Comparison of ENCODE assay signal across 12 cellular contexts in genomic region chr3:189316296-189317019, GRCh38.
DNase-seq lines count a peak whose midpoint lies in the region; ATAC-seq and TF ChIP-seq lines count a peak whose summit lies in the region.
"Had no signal": no experiment of that assay in that cellular context is flagged by ENCODE, and none has a peak within 500 bp of the region (broad histone marks: within the 10 kb centered on the region; RNA-seq: fewer than 3 reads in every experiment).

No MANE protein-coding gene starts in this region.

- peaks cover 20% of the 10 kb centered on the region for H3K36me3 Mint-ChIP-seq in activated CD4-positive, alpha-beta T cell treated with anti-CD3 and anti-CD28 coated beads, Interleukin-2, amount 10 ng/mL, durations not matched to agents 7 days and 5 days (ENCODE audit: low read depth)
- H3K36me3 Mint-ChIP-seq: brain had no signal

- CTCF ChIA-PET in activated CD4-positive, alpha-beta T cell treated with anti-CD3 and anti-CD28 coated beads, Interleukin-2, amount 10 ng/mL, durations not matched to agents 7 days and 5 days (lab: Charles Lee): no interaction called here
- CTCF ChIA-PET in A673 (lab: Charles Lee): no interaction called here

- H3K4me3 ChIP-seq in transverse colon (no peak overlapping the region), A673 (ENCODE audit: low read depth, low read length, poor library complexity, severe bottlenecking) (no peak overlapping the region), suprapubic skin (no peak overlapping the region)

- H3K4me1 ChIP-seq in foreskin keratinocyte: peaks cover 22% of the 10 kb centered on the region
- peaks cover 0 to 18% (median 11%) of the 10 kb centered on the region in 4 donors for H3K4me1 ChIP-seq in transverse colon
- H3K4me1 ChIP-seq in A673 (ENCODE audit: insufficient read depth, low read length, poor library complexity, severe bottlenecking): peaks cover 3% of the 10 kb centered on the region
- H3K4me1 ChIP-seq in suprapubic skin: peaks cover 7% of the 10 kb centered on the region

- DNase-seq in activated CD4-positive, alpha-beta T cell treated with anti-CD3 and anti-CD28 coated beads, Interleukin-2, amount 10 ng/mL, durations not matched to agents 7 days and 5 days: no peak
- no peak for DNase-seq in activated CD4-positive, alpha-beta T cell treated with anti-CD3 and anti-CD28 coated beads for 1 hour
- DNase-seq in NCI-H2196 treated with DMSO at 0.1 percent for 48 hours (lab: John Stamatoyannopoulos, UW; ENCODE audit: unreplicated experiment) (peak; percentile 99), foreskin keratinocyte (peak in 1 of 2 donors; percentile 76), transverse colon (peak; percentile 65), A673 (ENCODE audit: low spot score) (no peak), Right ventricle myocardium inferior (ENCODE audit: missing footprints) (no peak), suprapubic skin (ENCODE audit: low spot score in 2 of 2) (no peak)
- DNase-seq: activated T-cell treated with anti-CD3 and anti-CD28 coated beads, Interleukin-2, amount 50 U/mL, for 4 hours; NCI-H446 had no signal

- intact Hi-C loops in transverse colon (cut with DNase I; ENCODE audit: low total_unique reads) (no loop called here), A673 (cut with micrococcal nuclease; ENCODE audit: unreplicated experiment) (no loop called here), Right ventricle myocardium inferior (cut with DNase I) (no loop called here)

- TF ChIP-seq EP300 in transverse colon (IDR thresholded peaks at IDR 0.05; ENCODE audit: low read depth) (no peak), suprapubic skin (IDR thresholded peaks at IDR 0.05) (no peak)

- H3K27me3 Mint-ChIP-seq in activated CD4-positive, alpha-beta T cell treated with anti-CD3 and anti-CD28 coated beads, Interleukin-2, amount 10 ng/mL, durations not matched to agents 7 days and 5 days: peaks cover 2% of the 10 kb centered on the region

- H3K27ac ChIP-seq in foreskin keratinocyte: no peak overlapping the region
- peak overlapping the region; percentile 33 to 72 (median 58) for H3K27ac ChIP-seq in transverse colon
- H3K27ac ChIP-seq in A673 (ENCODE audit: low read depth, low read length, poor library complexity, severe bottlenecking): no peak overlapping the region
- H3K27ac ChIP-seq in suprapubic skin: no peak overlapping the region

- H3K9me3 Mint-ChIP-seq in activated CD4-positive, alpha-beta T cell treated with anti-CD3 and anti-CD28 coated beads, Interleukin-2, amount 10 ng/mL, durations not matched to agents 7 days and 5 days: peaks cover 15% of the 10 kb centered on the region
- H3K9me3 Mint-ChIP-seq: activated T-cell treated with anti-CD3 and anti-CD28 coated beads, Interleukin-2, amount 50 U/mL, for 4 hours; stimulated activated memory B cell treated with anti-CD40 and anti-IgM and Interleukin-4, amounts not matched to agents 10 μg/mL and 1 μg/mL and 100 μg/mL, for 72 hours had no signal

- POLR2A ChIA-PET in activated CD4-positive, alpha-beta T cell treated with anti-CD3 and anti-CD28 coated beads, Interleukin-2, amount 10 ng/mL, durations not matched to agents 7 days and 5 days (lab: Charles Lee): no interaction called here
- POLR2A ChIA-PET in A673 (lab: Charles Lee; ENCODE audit: low non-redundant PET): no interaction called here

- in situ Hi-C loops in transverse colon (cut with MboI; ENCODE audit: low pct_ligation_motif_present in 1 of 4, low pct_unique_long_range_greater_than_20kb in 1 of 4, low sequenced_read_pairs in 3 of 4): no loop called here

- TF ChIP-seq CTCF in foreskin keratinocyte (conservative IDR thresholded peaks at IDR 0.05) (no peak), transverse colon (IDR thresholded peaks at IDR 0.05) (peak in 1 of 5 experiments; percentile 23), A673 (conservative IDR thresholded peaks at IDR 0.05; ENCODE audit: low read depth, low read length) (no peak), suprapubic skin (IDR thresholded peaks at IDR 0.05) (no peak)

- H3K27ac Mint-ChIP-seq in activated CD4-positive, alpha-beta T cell treated with anti-CD3 and anti-CD28 coated beads, Interleukin-2, amount 10 ng/mL, durations not matched to agents 7 days and 5 days: peak overlapping the region; percentile 70
- H3K27ac Mint-ChIP-seq: brain; stimulated activated memory B cell treated with anti-CD40 and anti-IgM and Interleukin-4, amounts not matched to agents 10 μg/mL and 1 μg/mL and 100 μg/mL, for 72 hours had no signal

- no peak overlapping the region for H3K4me3 Mint-ChIP-seq in activated CD4-positive, alpha-beta T cell treated with anti-CD3 and anti-CD28 coated beads, Interleukin-2, amount 10 ng/mL, durations not matched to agents 7 days and 5 days
- H3K4me3 Mint-ChIP-seq: activated T-cell treated with anti-CD3 and anti-CD28 coated beads, Interleukin-2, amount 50 U/mL, for 4 hours; brain; stimulated activated memory B cell treated with anti-CD40 and anti-IgM and Interleukin-4, amounts not matched to agents 10 μg/mL and 1 μg/mL and 100 μg/mL, for 72 hours had no signal

- no peaks in the 10 kb centered on the region for H3K9me3 ChIP-seq in transverse colon
- no peaks in the 10 kb centered on the region for H3K9me3 ChIP-seq in A673 (ENCODE audit: low read depth, low read length, poor library complexity, severe bottlenecking)
- no peaks in the 10 kb centered on the region for H3K9me3 ChIP-seq in suprapubic skin

- 49 to 50% methylated on average over 4 to 6 of the region's 6 CpGs for WGBS in transverse colon (ENCODE audit: low coverage in 1 of 2), 2 donors
- 68% methylated on average over 6 of the region's 6 CpGs for WGBS in suprapubic skin

- TF ChIP-seq POLR2A in transverse colon (IDR thresholded peaks at IDR 0.05) (no peak), suprapubic skin (IDR thresholded peaks at IDR 0.05) (no peak)

- BruUV-seq in A673 (replicated peaks; lab: Mats Ljungman, UMichigan): no TSS peak

- peak; percentile 87 for ATAC-seq in foreskin keratinocyte
- no peak for ATAC-seq in Right ventricle myocardium inferior
- ATAC-seq: activated T-cell treated with anti-CD3 and anti-CD28 coated beads, Interleukin-2, amount 50 U/mL, for 4 hours; stimulated activated memory B cell treated with anti-CD40 and anti-IgM and Interleukin-4, amounts not matched to agents 10 μg/mL and 1 μg/mL and 100 μg/mL, for 72 hours had no signal

- H3K27me3 ChIP-seq in foreskin keratinocyte: peaks cover 3% of the 10 kb centered on the region
- H3K27me3 ChIP-seq in transverse colon: no peaks in the 10 kb centered on the region
- no peaks in the 10 kb centered on the region for H3K27me3 ChIP-seq in A673 (replicated peaks; ENCODE audit: insufficient read depth, low read depth, low read length, poor library complexity)
- H3K27me3 ChIP-seq in suprapubic skin: no peaks in the 10 kb centered on the region

- no peaks in the 10 kb centered on the region for H3K36me3 ChIP-seq in transverse colon
- H3K36me3 ChIP-seq in A673 (ENCODE audit: insufficient read depth, low read length, poor library complexity, severe bottlenecking): no peaks in the 10 kb centered on the region
- H3K36me3 ChIP-seq in suprapubic skin: no peaks in the 10 kb centered on the region

- peaks cover 43% of the 10 kb centered on the region for H3K4me1 Mint-ChIP-seq in activated CD4-positive, alpha-beta T cell treated with anti-CD3 and anti-CD28 coated beads, Interleukin-2, amount 10 ng/mL, durations not matched to agents 7 days and 5 days
- H3K4me1 Mint-ChIP-seq: stimulated activated memory B cell treated with anti-CD40 and anti-IgM and Interleukin-4, amounts not matched to agents 10 μg/mL and 1 μg/mL and 100 μg/mL, for 72 hours had no signal

Comparison
In these comparisons a context has a peak if more than half of its experiments do, and no peak if none do; other contexts are left out.
1. DNase-seq: peak in NCI-H2196 treated with DMSO at 0.1 percent for 48 hours (single experiment) and transverse colon (single experiment); none in activated CD4-positive, alpha-beta T cell treated with anti-CD3 and anti-CD28 coated beads, Interleukin-2, amount 10 ng/mL, durations not matched to agents 7 days and 5 days (single experiment), activated CD4-positive, alpha-beta T cell treated with anti-CD3 and anti-CD28 coated beads for 1 hour (single experiment), A673 (single experiment), Right ventricle myocardium inferior (single experiment) and suprapubic skin (0 of 2).
2. H3K27ac ChIP-seq: peak in transverse colon (4 of 4); none in foreskin keratinocyte (single experiment), A673 (single experiment) and suprapubic skin (single experiment).